In the genomic region with DNA sequence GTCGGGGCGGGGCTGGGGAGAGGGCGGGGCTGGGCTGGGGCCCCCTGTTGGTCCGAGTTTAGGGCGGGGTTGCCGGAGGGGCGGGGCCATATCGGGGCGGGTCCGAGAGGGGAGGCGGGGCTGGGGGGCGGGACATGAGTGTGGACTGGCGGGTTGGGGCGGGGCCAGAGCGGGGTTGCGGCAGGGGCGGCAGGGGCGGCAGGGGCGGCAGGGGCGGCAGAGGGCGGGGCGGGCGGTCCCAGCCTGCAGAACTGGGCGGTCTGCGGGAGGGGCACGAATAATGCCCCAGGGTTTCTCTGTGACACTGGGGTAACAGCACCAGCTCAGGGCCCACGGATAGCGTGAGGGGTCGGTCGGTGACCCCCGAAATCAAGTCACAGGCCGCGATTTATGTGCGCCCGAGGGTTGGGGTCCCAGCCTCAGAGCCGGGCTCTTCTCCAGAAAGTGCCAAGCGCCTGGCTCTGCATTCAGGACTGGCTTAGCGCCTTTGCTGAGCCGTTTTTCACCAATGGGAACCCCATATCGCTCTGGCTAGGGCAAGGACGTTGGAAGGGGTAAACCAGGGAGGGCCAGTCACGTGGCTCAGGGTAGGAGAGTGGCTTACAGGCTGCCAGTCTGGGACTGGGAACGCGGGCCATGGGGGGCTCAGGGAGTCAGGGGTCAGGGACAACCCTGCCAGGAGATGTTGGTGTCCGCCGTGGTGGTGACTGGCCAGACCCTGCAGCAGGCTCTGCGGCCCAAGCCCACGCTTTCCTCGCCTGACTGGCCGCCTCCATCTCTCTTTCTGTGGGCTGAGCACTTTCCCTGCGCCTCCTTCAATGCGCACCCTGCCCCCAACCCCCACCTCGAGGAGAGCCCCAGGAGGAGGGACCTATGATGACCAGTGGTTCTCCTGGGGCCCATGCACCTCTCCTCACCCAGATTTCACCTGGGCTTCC, we compare ENCODE assay signal across 8 cellular contexts. TPM values are rescaled to one million over a fixed set of nuclear protein-coding genes. Genes with fewer than 3 reads are reported as not detected.
DNase-seq lines count a peak whose midpoint lies in the region; ATAC-seq and TF ChIP-seq lines count a peak whose summit lies in the region.

No MANE protein-coding gene starts in this region.

- no peak for ATAC-seq in GM21515 (IDR thresholded peaks at IDR 0.05; ENCODE audit: unreplicated experiment)

- peaks cover 0 to 8% (median 0%) of the 10 kb centered on the region in 4 donors for H3K36me3 ChIP-seq in liver (ENCODE audit: control insufficient read depth in 4 of 4, insufficient read depth in 3 of 4, low read depth in 1 of 4, low read length in 3 of 4)

- H3K27ac ChIP-seq in coronary artery (peak overlapping the region; percentile 94 to 97), liver (ENCODE audit: low read depth in 1 of 2, low read length in 2 of 2) (peak overlapping the region; percentile 84 to 99)

- TF ChIP-seq CTCF in coronary artery (IDR thresholded peaks at IDR 0.05) (no peak), liver (IDR thresholded peaks at IDR 0.05; ENCODE audit: low read depth, low read length, missing input control) (no peak)

- 16% methylated on average over 53 of the region's 53 CpGs for WGBS in liver

- no peak overlapping the region for H3K9ac ChIP-seq in liver (ENCODE audit: low read depth in 1 of 2, low read length in 2 of 2)

- H3K4me3 ChIP-seq in Jurkat, Clone E6-1 (ENCODE audit: low read length): peak overlapping the region; percentile 78
- peak overlapping the region; percentile 82 for H3K4me3 ChIP-seq in coronary artery
- H3K4me3 ChIP-seq in liver (ENCODE audit: low read depth in 1 of 3, low read length in 3 of 3): peak overlapping the region; percentile 60 to 88 (median 80)

- DNase-seq in Daoy (ENCODE audit: low read depth) (peak; percentile 89), coronary artery (ENCODE audit: low spot score) (no peak), DMS153 (lab: John Stamatoyannopoulos, UW) (no peak)
- DNase-seq in Jurkat, Clone E6-1 (ENCODE audit: low read depth, low spot score): peak; percentile 71
- DNase-seq in activated CD4-positive, alpha-beta T cell treated with anti-CD3 and anti-CD28 coated beads for 48 hours: peak; percentile 91
- peak; percentile 82 to 89 for DNase-seq in stimulated activated CD4-positive, alpha-beta T cell treated with anti-CD3 and anti-CD28 coated beads, Interleukin-2, amount 100 ng/mL, for 48 hours

- peaks cover 8 to 40% (median 20%) of the 10 kb centered on the region in 4 donors for H3K4me1 ChIP-seq in liver (ENCODE audit: control insufficient read depth in 4 of 4, insufficient read depth in 4 of 4, low read length in 3 of 4)

- TF ChIP-seq RAD21 in liver (IDR thresholded peaks at IDR 0.05): no peak

- H3K9me3 ChIP-seq in liver (ENCODE audit: control insufficient read depth in 4 of 4, low read length in 3 of 4): no peaks in the 10 kb centered on the region

- no peaks in the 10 kb centered on the region for H3K27me3 ChIP-seq in liver (ENCODE audit: control insufficient read depth in 4 of 4, insufficient read depth in 4 of 4, low read length in 3 of 4)

TF ChIP-seq in liver, 16 proteins besides CTCF, POLR2A, EP300 and RAD21:
- TF ChIP-seq SP1 (IDR thresholded peaks at IDR 0.05): peak; percentile 15
- TF ChIP-seq, protein P1, sequence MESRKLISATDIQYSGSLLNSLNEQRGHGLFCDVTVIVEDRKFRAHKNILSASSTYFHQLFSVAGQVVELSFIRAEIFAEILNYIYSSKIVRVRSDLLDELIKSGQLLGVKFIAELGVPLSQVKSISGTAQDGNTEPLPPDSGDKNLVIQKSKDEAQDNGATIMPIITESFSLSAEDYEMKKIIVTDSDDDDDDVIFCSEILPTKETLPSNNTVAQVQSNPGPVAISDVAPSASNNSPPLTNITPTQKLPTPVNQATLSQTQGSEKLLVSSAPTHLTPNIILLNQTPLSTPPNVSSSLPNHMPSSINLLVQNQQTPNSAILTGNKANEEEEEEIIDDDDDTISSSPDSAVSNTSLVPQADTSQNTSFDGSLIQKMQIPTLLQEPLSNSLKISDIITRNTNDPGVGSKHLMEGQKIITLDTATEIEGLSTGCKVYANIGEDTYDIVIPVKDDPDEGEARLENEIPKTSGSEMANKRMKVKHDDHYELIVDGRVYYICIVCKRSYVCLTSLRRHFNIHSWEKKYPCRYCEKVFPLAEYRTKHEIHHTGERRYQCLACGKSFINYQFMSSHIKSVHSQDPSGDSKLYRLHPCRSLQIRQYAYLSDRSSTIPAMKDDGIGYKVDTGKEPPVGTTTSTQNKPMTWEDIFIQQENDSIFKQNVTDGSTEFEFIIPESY (IDR thresholded peaks at IDR 0.05): no peak
- TF ChIP-seq, protein P2, sequence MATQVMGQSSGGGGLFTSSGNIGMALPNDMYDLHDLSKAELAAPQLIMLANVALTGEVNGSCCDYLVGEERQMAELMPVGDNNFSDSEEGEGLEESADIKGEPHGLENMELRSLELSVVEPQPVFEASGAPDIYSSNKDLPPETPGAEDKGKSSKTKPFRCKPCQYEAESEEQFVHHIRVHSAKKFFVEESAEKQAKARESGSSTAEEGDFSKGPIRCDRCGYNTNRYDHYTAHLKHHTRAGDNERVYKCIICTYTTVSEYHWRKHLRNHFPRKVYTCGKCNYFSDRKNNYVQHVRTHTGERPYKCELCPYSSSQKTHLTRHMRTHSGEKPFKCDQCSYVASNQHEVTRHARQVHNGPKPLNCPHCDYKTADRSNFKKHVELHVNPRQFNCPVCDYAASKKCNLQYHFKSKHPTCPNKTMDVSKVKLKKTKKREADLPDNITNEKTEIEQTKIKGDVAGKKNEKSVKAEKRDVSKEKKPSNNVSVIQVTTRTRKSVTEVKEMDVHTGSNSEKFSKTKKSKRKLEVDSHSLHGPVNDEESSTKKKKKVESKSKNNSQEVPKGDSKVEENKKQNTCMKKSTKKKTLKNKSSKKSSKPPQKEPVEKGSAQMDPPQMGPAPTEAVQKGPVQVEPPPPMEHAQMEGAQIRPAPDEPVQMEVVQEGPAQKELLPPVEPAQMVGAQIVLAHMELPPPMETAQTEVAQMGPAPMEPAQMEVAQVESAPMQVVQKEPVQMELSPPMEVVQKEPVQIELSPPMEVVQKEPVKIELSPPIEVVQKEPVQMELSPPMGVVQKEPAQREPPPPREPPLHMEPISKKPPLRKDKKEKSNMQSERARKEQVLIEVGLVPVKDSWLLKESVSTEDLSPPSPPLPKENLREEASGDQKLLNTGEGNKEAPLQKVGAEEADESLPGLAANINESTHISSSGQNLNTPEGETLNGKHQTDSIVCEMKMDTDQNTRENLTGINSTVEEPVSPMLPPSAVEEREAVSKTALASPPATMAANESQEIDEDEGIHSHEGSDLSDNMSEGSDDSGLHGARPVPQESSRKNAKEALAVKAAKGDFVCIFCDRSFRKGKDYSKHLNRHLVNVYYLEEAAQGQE (IDR thresholded peaks at IDR 0.05): peak; percentile 9

RNA-seq across cellular contexts. Expression of a gene that starts 1.2 kb away (rescaled TPM):
- total RNA-seq in Daoy (2014; rRNA removed; shearing (Covaris generic)): 82.5 and 97.6 TPM in 2 replicates
- 171 TPM for polyA plus RNA-seq in Jurkat, Clone E6-1 (2012; ENCODE audit: insufficient read depth, insufficient read length)
- total RNA-seq in liver: 10 to 100 TPM; 26.3 to 28.1 TPM
- 10 to 100 TPM; 54.6 to 69.1 TPM for polyA plus RNA-seq in liver

RNA-seq across cellular contexts. Expression of a gene that starts 4.3 kb away (rescaled TPM):
- total RNA-seq in Daoy (2014; rRNA removed; shearing (Covaris generic)): 39.1 and 39.2 TPM in 2 replicates
- polyA plus RNA-seq in Jurkat, Clone E6-1 (2012; ENCODE audit: insufficient read depth, insufficient read length): 35.9 TPM
- total RNA-seq in liver: 10 to 100 TPM; 16.3 to 45.5 TPM
- polyA plus RNA-seq in liver: 10 to 100 TPM; 77.4 to 97.3 TPM

RNA-seq across cellular contexts. Expression of a gene that starts 6.6 kb away (rescaled TPM):
- 0.09 TPM in 1 of 2 replicates, not detected in the other for total RNA-seq in Daoy (2014; rRNA removed; shearing (Covaris generic))
- not detected for polyA plus RNA-seq in Jurkat, Clone E6-1 (2012; ENCODE audit: insufficient read depth, insufficient read length)
- total RNA-seq in liver: 1 to 10 TPM in 1 of 2 donors, under 1 TPM in 1; 0.67 to 1.2 TPM
- under 1 TPM; 0.19 to 0.24 TPM for polyA plus RNA-seq in liver

RNA-seq across cellular contexts. Expression of a gene that starts 11.8 kb away (rescaled TPM):
- total RNA-seq in Daoy (2014; rRNA removed; shearing (Covaris generic)): 11.7 and 20.9 TPM in 2 replicates
- 65.3 TPM for polyA plus RNA-seq in Jurkat, Clone E6-1 (2012; ENCODE audit: insufficient read depth, insufficient read length)
- total RNA-seq in liver: 10 to 100 TPM in 1 of 2 donors, 1 to 10 TPM in 1; 10.0 to 13.4 TPM
- polyA plus RNA-seq in liver: 1 to 10 TPM; 4.7 to 5.9 TPM

RNA-seq across cellular contexts. Expression of a gene that starts 30.6 kb away (rescaled TPM):
- total RNA-seq in Daoy (2014; rRNA removed; shearing (Covaris generic)): 38.7 and 42.9 TPM in 2 replicates
- polyA plus RNA-seq in Jurkat, Clone E6-1 (2012; ENCODE audit: insufficient read depth, insufficient read length): 129 TPM
- 10 to 100 TPM; 20.8 to 31.0 TPM for total RNA-seq in liver
- 10 to 100 TPM; 37.5 to 37.9 TPM for polyA plus RNA-seq in liver

Comparison
In these comparisons a context has a peak if more than half of its experiments do, and no peak if none do; other contexts are left out.
1. DNase-seq: peak in Daoy (single experiment), Jurkat, Clone E6-1 (single experiment), activated CD4-positive, alpha-beta T cell treated with anti-CD3 and anti-CD28 coated beads for 48 hours (single experiment) and stimulated activated CD4-positive, alpha-beta T cell treated with anti-CD3 and anti-CD28 coated beads, Interleukin-2, amount 100 ng/mL, for 48 hours (2 of 2); none in coronary artery (single experiment) and DMS153 (single experiment).
2. Peak in every context shown above with its lines, with median percentiles within 50 percentile points of each other: H3K4me3 ChIP-seq.